ENCODE assay signal across 23 cellular contexts in genomic region chr7:117961235-117961634, GRCh38.
A peak's percentile ranks its signal among the peaks of the same experiment; 100 is the strongest.
DNase-seq lines count a peak whose midpoint lies in the region; ATAC-seq, FAIRE-seq and TF ChIP-seq lines count a peak whose summit lies in the region.
"Had no signal": no experiment of that assay in that cellular context is flagged by ENCODE, and none has a peak within 500 bp of the region (broad histone marks: within the 10 kb centered on the region; RNA-seq: fewer than 3 reads in every experiment).

No MANE protein-coding gene starts in this region.

- H3K27me3 ChIP-seq in tibial nerve: no peaks in the 10 kb centered on the region
- H3K27me3 ChIP-seq: Peyer's patch had no signal

- ATAC-seq in Right ventricle myocardium inferior: peak; percentile 87
- ATAC-seq in GM21717 (IDR thresholded peaks at IDR 0.05; ENCODE audit: unreplicated experiment): no peak
- ATAC-seq: CD8-positive, alpha-beta T cell had no signal

- peak; percentile 16 to 81 for TF ChIP-seq EP300 in tibial nerve (IDR thresholded peaks at IDR 0.05)

- H3K4me1 ChIP-seq in tibial nerve: peaks cover 0 to 32% (median 12%) of the 10 kb centered on the region in 4 donors
- H3K4me1 ChIP-seq: Peyer's patch had no signal

- no peaks in the 10 kb centered on the region for H3K27me3 Mint-ChIP-seq in nephron progenitor cell (ENCODE audit: low read depth, poor library complexity)

- H3K4me3 Mint-ChIP-seq in nephron progenitor cell: no peak overlapping the region
- H3K4me3 Mint-ChIP-seq: CD8-positive, alpha-beta T cell had no signal

- TF ChIP-seq CTCF in fibroblast of villous mesenchyme (IDR thresholded peaks at IDR 0.05; ENCODE audit: insufficient read depth, low read depth, low read length) (no peak), nephron progenitor cell (IDR thresholded peaks at IDR 0.05) (no peak), tibial nerve (IDR thresholded peaks at IDR 0.05) (no peak)

- peak overlapping the region; percentile 86 for H3K27ac Mint-ChIP-seq in nephron progenitor cell
- H3K27ac Mint-ChIP-seq: CD8-positive, alpha-beta T cell had no signal

- H3K4me3 ChIP-seq in fibroblast of villous mesenchyme (ENCODE audit: low read depth, low read length): no peak overlapping the region
- H3K4me3 ChIP-seq in tibial nerve: no peak overlapping the region
- H3K4me3 ChIP-seq: GM23248, Peyer's patch had no signal

- 51 to 73% methylated on average over 4 of the region's 4 CpGs for WGBS in tibial nerve, 2 donors

- H3K36me3 ChIP-seq in tibial nerve: no peaks in the 10 kb centered on the region
- H3K36me3 ChIP-seq: Peyer's patch had no signal

- H3K4me1 Mint-ChIP-seq in nephron progenitor cell: peaks cover 81% of the 10 kb centered on the region

- intact Hi-C loops in Right ventricle myocardium inferior (cut with DNase I) (no loop called here), cardiac septum (cut with DNase I) (no loop called here)

- H3K36me3 Mint-ChIP-seq in nephron progenitor cell (ENCODE audit: low read depth): peaks cover 10% of the 10 kb centered on the region
- H3K36me3 Mint-ChIP-seq: CD8-positive, alpha-beta T cell had no signal

- H3K9me3 Mint-ChIP-seq in nephron progenitor cell: peaks cover 7% of the 10 kb centered on the region
- H3K9me3 Mint-ChIP-seq: CD8-positive, alpha-beta T cell had no signal

- H3K27ac ChIP-seq in tibial nerve: peak overlapping the region in 3 of 4 donors; percentile 1 to 81 (median 15)
- H3K27ac ChIP-seq: 22Rv1, GM23248, Peyer's patch had no signal

- no peak for DNase-seq in Right ventricle myocardium inferior (ENCODE audit: missing footprints)
- DNase-seq in cardiac septum (ENCODE audit: low spot score): no peak
- peak; percentile 6 for DNase-seq in fibroblast of villous mesenchyme (ENCODE audit: low read depth)
- DNase-seq in nephron progenitor cell: no peak
- DNase-seq in tibial nerve (ENCODE audit: low spot score in 2 of 2): peak in 1 of 2 donors; percentile 59
- no peak for DNase-seq in GM19239 (ENCODE audit: insufficient read length, low spot score)
- DNase-seq in SW 1271 (lab: John Stamatoyannopoulos, UW): no peak
- DNase-seq: AML-193; CD8-positive, alpha-beta T cell; DND-41; GM23248; HCEC 1CT; KG1; NCI-H1105; NCI-H2029 treated with DMSO at 0.1 percent for 48 hours; NCI-H345; NCI-H524; NCI-H774; Peyer's patch had no signal

- no peak for FAIRE-seq in GM19239 (lab: Jason Lieb, UNC)
- FAIRE-seq: GM12891, HTR-8/SVneo had no signal

- no peak for TF ChIP-seq POLR2A in tibial nerve (IDR thresholded peaks at IDR 0.05)

- H3K9me3 ChIP-seq in tibial nerve: no peaks in the 10 kb centered on the region
- H3K9me3 ChIP-seq: Peyer's patch had no signal
